In genomic region chr14:37142835-37143499, GRCh38 we compare ENCODE assay signal across 16 cellular contexts. TPM values are rescaled to one million over a fixed set of nuclear protein-coding genes. Genes with fewer than 3 reads are reported as not detected.
DNase-seq lines count a peak whose midpoint lies in the region; ATAC-seq and TF ChIP-seq lines count a peak whose summit lies in the region.
"Had no signal": no experiment of that assay in that cellular context is flagged by ENCODE, and none has a peak within 500 bp of the region (broad histone marks: within the 10 kb centered on the region; RNA-seq: fewer than 3 reads in every experiment).

No MANE protein-coding gene starts in this region.

- H3K4me3 ChIP-seq in IMR-90 (ENCODE audit: insufficient read depth, low read depth, low read length) (no peak overlapping the region), astrocyte of the cerebellum (ENCODE audit: low read depth, low read length) (no peak overlapping the region)
- H3K4me3 ChIP-seq: PC-9, vagina had no signal

- peaks cover 2% of the 10 kb centered on the region for H3K4me1 ChIP-seq in IMR-90 (ENCODE audit: control insufficient read depth, insufficient read depth, low read length)
- H3K4me1 ChIP-seq: BE2C, vagina had no signal

- no peak for TF ChIP-seq POLR2A in IMR-90 (IDR thresholded peaks at IDR 0.05; ENCODE audit: low read depth, low read length)

- POLR2A ChIA-PET in IMR-90 (lab: Charles Lee; ENCODE audit: unreplicated experiment): no interaction called here

- peak overlapping the region; percentile 39; the same call in 1 of the 2 replicates for H3K4me2 ChIP-seq in IMR-90 (ENCODE audit: low read depth, low read length)
- H3K4me2 ChIP-seq: PC-9 had no signal

- H3K27ac Mint-ChIP-seq in endothelial cell (ENCODE audit: unreplicated experiment): no peak overlapping the region

- H2BK15ac ChIP-seq in IMR-90 (ENCODE audit: low read depth, low read length): no peak overlapping the region

- TF ChIP-seq RAD21 in IMR-90 (IDR thresholded peaks at IDR 0.05; ENCODE audit: low read length): no peak

- BruUV-seq in IMR-90 (replicated peaks; lab: Mats Ljungman, UMichigan): no TSS peak

- H4K5ac ChIP-seq in IMR-90 (ENCODE audit: low read depth, low read length): no peak overlapping the region

- no peaks in the 10 kb centered on the region for H3K9me3 Mint-ChIP-seq in endothelial cell (ENCODE audit: unreplicated experiment)

- H2AK5ac ChIP-seq in IMR-90 (ENCODE audit: low read depth, low read length): no peak overlapping the region

- no peaks in the 10 kb centered on the region for H3K27me3 ChIP-seq in IMR-90 (ENCODE audit: control insufficient read depth, insufficient read depth, low read length)
- H3K27me3 ChIP-seq: vagina had no signal

- H3K27me3 Mint-ChIP-seq in endothelial cell (ENCODE audit: unreplicated experiment): no peaks in the 10 kb centered on the region

- WGBS in IMR-90 (ENCODE audit: extremely low coverage in 2 of 2, insufficient read length in 1 of 2), 2 experiments: no CpG with 5 or more reads among the region's 4 CpGs

- no peak overlapping the region for H4K8ac ChIP-seq in IMR-90 (ENCODE audit: low read depth in 2 of 2, low read length in 2 of 2)

- H3K4me3 Mint-ChIP-seq in endothelial cell (ENCODE audit: unreplicated experiment): no peak overlapping the region

- no peak overlapping the region for H3K18ac ChIP-seq in IMR-90 (ENCODE audit: low read depth, low read length)

- H3K36me3 Mint-ChIP-seq in endothelial cell (ENCODE audit: low read depth, unreplicated experiment): no peaks in the 10 kb centered on the region

- no peak overlapping the region for H4K91ac ChIP-seq in IMR-90 (ENCODE audit: insufficient read depth, low read depth, low read length)

- H3K4me1 Mint-ChIP-seq in endothelial cell (ENCODE audit: unreplicated experiment): no peaks in the 10 kb centered on the region

- intact Hi-C loops in IMR-90 (cut with micrococcal nuclease): loop anchor here (10.0 kb wide), 2 partner anchors 288 to 368 kb away; no protein-coding TSS in a partner anchor

- dilution Hi-C loops in IMR-90 (cut with HindIII; ENCODE audit: low sequenced_read_pairs, unreplicated experiment): no loop called here

- no peak overlapping the region for H3K56ac ChIP-seq in IMR-90 (ENCODE audit: extremely low read depth, insufficient read depth, low read length)

- DNase-seq in AG08396 (ENCODE audit: low spot score) (peak; percentile 31), IMR-90 (peak; percentile 72), astrocyte of the cerebellum (ENCODE audit: low read depth) (peak; percentile 51), islet precursor cell (peak; percentile 83), endothelial cell (ENCODE audit: low spot score) (no peak)
- DNase-seq in stimulated activated CD8-positive, alpha-beta memory T cell treated with anti-CD3 and anti-CD28 coated beads, Interleukin-4, amount 100 ng/mL, for 48 hours: no peak
- DNase-seq in activated CD8-positive, alpha-beta memory T cell treated with anti-CD3 and anti-CD28 coated beads, Interleukin-2, amount 50 U/mL, for 4 hours: no peak
- DNase-seq: amygdala; BE2C; GDM1; NCI-H1930; stimulated activated CD4-positive, alpha-beta T cell treated with anti-CD3 and anti-CD28 coated beads, Interleukin-12 subunit alpha, Interleukin-12 subunit beta, amount 100 ng/mL, for 4 hours; T-helper 9 cell had no signal

- no peaks in the 10 kb centered on the region for H4K20me1 ChIP-seq in IMR-90 (ENCODE audit: insufficient read depth, low read length)

- no peak overlapping the region for H2BK20ac ChIP-seq in IMR-90 (ENCODE audit: low read depth, low read length)

- no peak overlapping the region for H3K14ac ChIP-seq in IMR-90 (replicated peaks; ENCODE audit: low read depth, low read length)

- no peaks in the 10 kb centered on the region; the same call in 1 of the 2 replicates for H3K9me1 ChIP-seq in IMR-90 (ENCODE audit: insufficient read depth, low read length)

- ATAC-seq in IMR-90 (ENCODE audit: low read depth) (peak; percentile 78), GM21515 (IDR thresholded peaks at IDR 0.05; ENCODE audit: unreplicated experiment) (no peak)

- no peak overlapping the region for H3K9ac ChIP-seq in IMR-90 (ENCODE audit: low read depth, low read length)

- no peak overlapping the region for H3K23ac ChIP-seq in IMR-90 (ENCODE audit: low read depth, low read length)

- no peak overlapping the region for H3K27ac ChIP-seq in IMR-90 (ENCODE audit: insufficient read depth, low read length)
- H3K27ac ChIP-seq: PC-9, vagina had no signal

- no peak overlapping the region for H2BK5ac ChIP-seq in IMR-90 (ENCODE audit: low read depth, low read length, poor library complexity, severe bottlenecking)

- H3K4ac ChIP-seq in IMR-90 (ENCODE audit: low read depth, low read length): no peak overlapping the region

- no peaks in the 10 kb centered on the region for H3K9me3 ChIP-seq in IMR-90 (ENCODE audit: control insufficient read depth, insufficient read depth, low read length)
- H3K9me3 ChIP-seq: BE2C, vagina had no signal

- TF ChIP-seq CTCF in IMR-90 (conservative IDR thresholded peaks at IDR 0.05; ENCODE audit: low read depth, low read length) (no peak), astrocyte of the cerebellum (IDR thresholded peaks at IDR 0.05; ENCODE audit: low read depth, low read length, missing control alignments) (no peak), endothelial cell (IDR thresholded peaks at IDR 0.05; ENCODE audit: unreplicated experiment) (no peak)

- H2AK9ac ChIP-seq in IMR-90 (replicated peaks; ENCODE audit: low read depth, low read length, poor library complexity): no peak overlapping the region

- no peaks in the 10 kb centered on the region for H3K36me3 ChIP-seq in IMR-90 (ENCODE audit: control insufficient read depth, insufficient read depth, low read length)
- H3K36me3 ChIP-seq: BE2C, vagina had no signal

- no peak overlapping the region for H2AFZ ChIP-seq in IMR-90 (replicated peaks; ENCODE audit: low read length, poor library complexity)
- H2AFZ ChIP-seq: PC-9 had no signal

- in situ Hi-C loops in IMR-90 (cut with MboI; ENCODE audit: low sequenced_read_pairs): loop anchor here (10.0 kb wide), 1 partner anchor 488 kb away; no protein-coding TSS in a partner anchor
- in situ Hi-C loops in astrocyte of the cerebellum (cut with HindIII; ENCODE audit: low sequenced_read_pairs): no loop called here

- no peaks in the 10 kb centered on the region for H3K79me1 ChIP-seq in IMR-90 (ENCODE audit: low read depth in 1 of 2, low read length in 2 of 2)

- CTCF ChIA-PET in IMR-90 (lab: Yijun Ruan, JAX): interaction anchor here (0.7 to 1.3 kb wide), 4 partner anchors 8 to 26 kb away, joined by 3 to 5 read pairs (median 4); no protein-coding TSS in a partner anchor

- H2BK120ac ChIP-seq in IMR-90 (ENCODE audit: low read depth, low read length): no peak overlapping the region

TF ChIP-seq in IMR-90, 13 proteins besides CTCF, POLR2A, EP300 and RAD21:
- TF ChIP-seq RFX5 (IDR thresholded peaks at IDR 0.05; ENCODE audit: low read depth, low read length) (no peak), MAFK (IDR thresholded peaks at IDR 0.05; ENCODE audit: low read depth, low read length) (0 out of 2 replicates have a peak, but pooled peaks have one; percentile 12)

RNA-seq across cellular contexts. Expression of gene SLC25A21, which starts 29.4 kb away (rescaled TPM):
- total RNA-seq in IMR-90 (2012; rRNA removed): 0.90 and 2.5 TPM in 2 replicates
- polyA plus RNA-seq in IMR-90 (2012; rRNA removed): 0.49 and 0.62 TPM in 2 replicates
- polyA plus RNA-seq in IMR-90 (2012; cell fraction: cytosol; rRNA removed): 0.21 TPM in 2 replicates
- polyA plus RNA-seq in IMR-90 (2012; cell fraction: nucleus; rRNA removed; ENCODE audit: low replicate concordance): 0.04 and 0.58 TPM in 2 replicates
- total RNA-seq in endothelial cell (ENCODE audit: unreplicated experiment): 1.2 TPM

RNA-seq across cellular contexts. Expression of gene MIPOL1, which starts 54.8 kb away (rescaled TPM):
- 5.9 and 11.4 TPM in 2 replicates for total RNA-seq in IMR-90 (2012; rRNA removed)
- 1.9 and 2.7 TPM in 2 replicates for polyA plus RNA-seq in IMR-90 (2012; rRNA removed)
- polyA plus RNA-seq in IMR-90 (2012; cell fraction: cytosol; rRNA removed): 0.16 and 0.40 TPM in 2 replicates
- 0.52 and 2.6 TPM in 2 replicates for polyA plus RNA-seq in IMR-90 (2012; cell fraction: nucleus; rRNA removed; ENCODE audit: low replicate concordance)
- 12.1 TPM for total RNA-seq in endothelial cell (ENCODE audit: unreplicated experiment)

Comparison
In these comparisons a context has a peak if more than half of its experiments do, and no peak if none do; other contexts are left out.
1. DNase-seq: peak in AG08396 (single experiment), IMR-90 (single experiment), astrocyte of the cerebellum (single experiment) and islet precursor cell (single experiment); none in stimulated activated CD8-positive, alpha-beta memory T cell treated with anti-CD3 and anti-CD28 coated beads, Interleukin-4, amount 100 ng/mL, for 48 hours (single experiment), endothelial cell (single experiment) and activated CD8-positive, alpha-beta memory T cell treated with anti-CD3 and anti-CD28 coated beads, Interleukin-2, amount 50 U/mL, for 4 hours (single experiment).